ENCODE assay signal across 15 cellular contexts in the genomic region with DNA sequence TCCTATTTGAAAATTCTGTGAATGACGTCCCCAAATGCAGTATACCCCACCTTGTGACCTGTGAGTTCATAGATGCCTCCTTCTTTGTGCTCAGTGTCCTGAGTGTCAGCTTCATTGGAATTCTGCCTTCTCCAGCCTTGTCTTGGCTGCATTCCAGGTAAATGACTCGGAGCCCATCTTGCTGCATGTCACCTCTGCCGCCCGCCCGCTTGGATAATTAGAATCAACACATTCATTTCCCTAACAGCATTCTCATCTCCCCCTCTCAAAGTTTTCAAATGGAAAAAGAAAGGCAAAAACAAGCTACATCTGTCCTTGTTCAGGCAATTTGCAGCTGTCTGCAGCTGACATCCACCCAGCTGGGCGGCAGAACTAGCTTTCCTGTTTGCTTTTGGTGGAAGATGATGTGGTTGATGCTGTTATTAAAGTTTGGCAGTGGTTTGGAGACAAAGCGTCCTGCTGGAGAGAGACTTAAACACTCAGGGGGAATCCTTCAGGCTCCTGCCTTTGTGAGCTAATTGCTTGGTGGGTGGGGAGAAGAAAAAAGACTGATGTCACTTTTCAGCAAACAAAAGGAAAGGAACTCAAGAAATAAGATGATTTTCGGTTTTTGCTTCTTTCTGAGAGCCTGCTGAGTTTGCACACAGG.
DNase-seq lines count a peak whose midpoint lies in the region; ATAC-seq and TF ChIP-seq lines count a peak whose summit lies in the region.
"Had no signal": no experiment of that assay in that cellular context is flagged by ENCODE, and none has a peak within 500 bp of the region (broad histone marks: within the 10 kb centered on the region; RNA-seq: fewer than 3 reads in every experiment).

No MANE protein-coding gene starts in this region.

- H2BK12ac ChIP-seq in neuronal stem cell (ENCODE audit: low read length), result peak overlapping the region; percentile 23

- no peak overlapping the region for H3K18ac ChIP-seq in neuronal stem cell (ENCODE audit: low read length)

- no peak overlapping the region for H2BK15ac ChIP-seq in neuronal stem cell (ENCODE audit: low read length)

- H2BK5ac ChIP-seq in neuronal stem cell (ENCODE audit: low read length), result no peak overlapping the region

- ATAC-seq in HG03280 (IDR thresholded peaks at IDR 0.05; ENCODE audit: unreplicated experiment) (no peak), GM19395 (IDR thresholded peaks at IDR 0.05; ENCODE audit: unreplicated experiment) (no peak)
- ATAC-seq: activated CD4-positive, CD25-positive, alpha-beta regulatory T cell treated with anti-CD3 and anti-CD28 coated beads, Interleukin-2, amount 50 U/mL, for 24 hours; naive thymus-derived CD4-positive, alpha-beta T cell had no signal

- no peak overlapping the region for H4K8ac ChIP-seq in neuronal stem cell (ENCODE audit: low read depth, low read length)

- H3K14ac ChIP-seq in neuronal stem cell (ENCODE audit: low read length), result no peak overlapping the region

- no peaks in the 10 kb centered on the region for H3K79me1 ChIP-seq in neuronal stem cell (ENCODE audit: low read depth, low read length)

- peak overlapping the region; percentile 76 for H3K27ac ChIP-seq in neuronal stem cell (replicated peaks; ENCODE audit: low read length)
- H3K27ac ChIP-seq in vagina, result no peak overlapping the region
- H3K27ac ChIP-seq: brain microvascular endothelial cell, HL-60 had no signal

- no CpG with 5 or more reads among the region's 8 CpGs for WGBS in neuronal stem cell (ENCODE audit: extremely low coverage in 2 of 2, insufficient read length in 2 of 2, insufficient replicate concordance in 1 of 2), 2 donors

- no peak for TF ChIP-seq CTCF in vagina (IDR thresholded peaks at IDR 0.05)

- intact Hi-C loops in vagina (cut with DNase I), result no loop called here

- H3K9me3 ChIP-seq in ES-I3 (ENCODE audit: control insufficient read depth, insufficient read depth, low read length) (no peaks in the 10 kb centered on the region), neuronal stem cell (replicated peaks in 1 of 2; ENCODE audit: control insufficient read depth in 2 of 2, insufficient read depth in 1 of 2, low read depth in 1 of 2, low read length in 2 of 2) (no peaks in the 10 kb centered on the region), vagina (no peaks in the 10 kb centered on the region)
- H3K9me3 ChIP-seq: Caco-2 had no signal

- no peak overlapping the region for H3K23ac ChIP-seq in neuronal stem cell (ENCODE audit: low read depth, low read length, poor library complexity)

- no peak for TF ChIP-seq POLR2A in vagina (IDR thresholded peaks at IDR 0.05)

- no peak overlapping the region for H2AFZ ChIP-seq in neuronal stem cell (ENCODE audit: low read length)

- H3K9ac ChIP-seq in ES-I3 (ENCODE audit: low read depth, low read length) (peak overlapping the region; percentile 9; the same call in 1 of the 2 replicates), neuronal stem cell (ENCODE audit: low read depth, low read length, poor library complexity) (no peak overlapping the region)

- H3K27me3 ChIP-seq in neuronal stem cell (ENCODE audit: control insufficient read depth in 3 of 3, insufficient read depth in 3 of 3, low read depth in 1 of 3, low read length in 3 of 3), result peaks cover 0 to 9% (median 0%) of the 10 kb centered on the region in 3 experiments
- H3K27me3 ChIP-seq in vagina, result no peaks in the 10 kb centered on the region
- H3K27me3 ChIP-seq: brain microvascular endothelial cell had no signal

- no peak overlapping the region for H2BK120ac ChIP-seq in neuronal stem cell (ENCODE audit: low read depth, low read length)

- peak; percentile 13 for DNase-seq in NCI-H2081 treated with DMSO at 0.1 percent for 48 hours (lab: John Stamatoyannopoulos, UW)
- DNase-seq in cerebellum (ENCODE audit: low spot score), result peak; percentile 51
- peak; percentile 29 for DNase-seq in neuronal stem cell (ENCODE audit: low spot score)
- no peak for DNase-seq in 8988T
- DNase-seq in vagina (ENCODE audit: extremely low spot score in 2 of 2), result no peak
- DNase-seq: brain microvascular endothelial cell; Caco-2; naive thymus-derived CD4-positive, alpha-beta T cell; NCI-H1048; small intestine had no signal

- H3K4me1 ChIP-seq in ES-I3 (ENCODE audit: insufficient read depth, low read length), result peaks cover 34% of the 10 kb centered on the region
- H3K4me1 ChIP-seq in neuronal stem cell (ENCODE audit: control insufficient read depth in 2 of 2, insufficient read depth in 1 of 2, low read depth in 1 of 2, low read length in 2 of 2), result peaks cover 0 to 13% of the 10 kb centered on the region in 2 donors
- H3K4me1 ChIP-seq in vagina, result no peaks in the 10 kb centered on the region
- H3K4me1 ChIP-seq: Caco-2 had no signal

- H3K4me3 ChIP-seq in neuronal stem cell (ENCODE audit: low read length in 2 of 2) (no peak overlapping the region), vagina (no peak overlapping the region)

- H3K36me3 ChIP-seq in ES-I3 (ENCODE audit: insufficient read depth, low read length) (no peaks in the 10 kb centered on the region), neuronal stem cell (replicated peaks in 1 of 2; ENCODE audit: control insufficient read depth in 2 of 2, insufficient read depth in 2 of 2, low read length in 2 of 2) (no peaks in the 10 kb centered on the region), vagina (no peaks in the 10 kb centered on the region)
- H3K36me3 ChIP-seq: brain microvascular endothelial cell had no signal

- no peak overlapping the region for H3K4ac ChIP-seq in neuronal stem cell (ENCODE audit: low read length)

- no peak overlapping the region for H2AK5ac ChIP-seq in neuronal stem cell (ENCODE audit: low read depth, low read length)

- peak overlapping the region; percentile 43 for H3K4me2 ChIP-seq in neuronal stem cell (ENCODE audit: insufficient read depth, low read length, poor library complexity, severe bottlenecking)

- no peak overlapping the region for H4K91ac ChIP-seq in neuronal stem cell (ENCODE audit: low read depth, low read length, poor library complexity)

Comparison
In these comparisons a context has a peak if more than half of its experiments do, and no peak if none do; other contexts are left out.
1. DNase-seq: peak in NCI-H2081 treated with DMSO at 0.1 percent for 48 hours (single experiment), cerebellum (single experiment) and neuronal stem cell (single experiment); none in 8988T (single experiment) and vagina (0 of 2).